In genomic region chr19:21396893-21397572, GRCh38 we compare ENCODE assay signal across 1 cellular context.
TF ChIP-seq lines count a peak whose summit lies in the region.

TSS of gene ZNF493 (plus strand) at chr19:21397133. CDS start at chr19:21397238, 105 bp downstream.

TF ChIP-seq in HEK293, 187 proteins besides CTCF, POLR2A, EP300 and RAD21 (continued from another document):
- TF ChIP-seq SP7 (tag by site-specific recombination; IDR thresholded peaks at IDR 0.05) (peak; percentile 41; the same call in 1 of the 2 replicates), ZNF544 (tag by site-specific recombination; IDR thresholded peaks at IDR 0.05) (no peak), PBX3 (CRISPR knock-in tag; IDR thresholded peaks at IDR 0.05) (peak; percentile 91), ZNF354C (tag by site-specific recombination; IDR thresholded peaks at IDR 0.05; ENCODE audit: borderline replicate concordance, low read depth) (no peak), ZNF350 (tag by site-specific recombination; IDR thresholded peaks at IDR 0.05) (peak; percentile 85), ZNF777 (tag by site-specific recombination; IDR thresholded peaks at IDR 0.05; ENCODE audit: borderline replicate concordance) (no peak), ZNF518A (tag by site-specific recombination; conservative IDR thresholded peaks at IDR 0.05; ENCODE audit: low read depth) (peak; percentile 67), IKZF3 (tag by site-specific recombination; IDR thresholded peaks at IDR 0.05) (no peak), ZBTB26 (tag by site-specific recombination; optimal IDR thresholded peaks at IDR 0.05) (peak; percentile 19), ZNF404 (tag by site-specific recombination; IDR thresholded peaks at IDR 0.05) (no peak), ZNF423 (tag by site-specific recombination; IDR thresholded peaks at IDR 0.05) (no peak), ZNF18 (tag by site-specific recombination; IDR thresholded peaks at IDR 0.05) (no peak), ZNF621 (tag by site-specific recombination; IDR thresholded peaks at IDR 0.05) (no peak), ZNF548 (tag by site-specific recombination; IDR thresholded peaks at IDR 0.05) (no peak), ZNF391 (tag by site-specific recombination; IDR thresholded peaks at IDR 0.05; ENCODE audit: borderline replicate concordance, low read depth) (no peak), PRDM6 (tag by site-specific recombination; IDR thresholded peaks at IDR 0.05) (no peak), ZNF561 (tag by site-specific recombination; IDR thresholded peaks at IDR 0.05; ENCODE audit: borderline replicate concordance) (no peak), ZBTB20 (tag by site-specific recombination; IDR thresholded peaks at IDR 0.05) (peak; percentile 62), ZBTB17 (tag by site-specific recombination; IDR thresholded peaks at IDR 0.05) (0 out of 2 replicates have a peak, but pooled peaks have one; percentile 34), ZNF114 (tag by site-specific recombination; IDR thresholded peaks at IDR 0.05) (no peak), ZBTB7A (tag by site-specific recombination; IDR thresholded peaks at IDR 0.05; ENCODE audit: low read depth) (no peak), ZNF311 (tag by site-specific recombination; IDR thresholded peaks at IDR 0.05; ENCODE audit: borderline replicate concordance) (no peak), ZNF639 (tag by site-specific recombination; IDR thresholded peaks at IDR 0.05) (no peak)
